Comparison of ENCODE assay signal across 13 cellular contexts in the genomic region with DNA sequence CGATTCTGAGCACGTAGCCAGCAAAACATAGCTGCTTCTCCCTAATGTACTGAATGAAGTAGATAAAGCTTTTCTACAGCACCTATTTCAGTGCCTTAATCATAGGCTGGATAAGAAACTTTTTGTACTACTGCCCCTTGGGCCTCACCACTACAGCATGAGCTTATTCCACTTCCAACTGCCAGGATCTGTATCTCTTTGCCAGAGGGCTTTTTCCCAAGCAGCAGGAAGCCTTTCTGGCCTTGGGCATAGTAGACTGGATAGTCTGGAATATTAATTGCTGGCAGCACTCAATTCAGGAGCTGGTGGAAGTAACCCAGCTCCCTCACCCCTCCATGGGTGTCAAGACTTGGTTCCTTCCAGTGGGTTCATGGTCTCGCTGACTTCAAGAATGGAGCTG.
"Had no signal": no experiment of that assay in that cellular context is flagged by ENCODE, and none has a peak within 500 bp of the region (broad histone marks: within the 10 kb centered on the region; RNA-seq: fewer than 3 reads in every experiment).

No MANE protein-coding gene starts in this region.

- H3K27me3 ChIP-seq: dorsolateral prefrontal cortex had no signal

- H3K4me3 ChIP-seq: dorsolateral prefrontal cortex, thoracic aorta had no signal

- ATAC-seq: left ventricle myocardium superior; natural killer cell treated with Interleukin-12 subunit alpha and Interleukin-12 subunit beta and Interleukin-15 and Interleukin-18, amount 100 ng/mL, for 72 hours had no signal

- H3K27ac ChIP-seq: dorsolateral prefrontal cortex, thoracic aorta had no signal

- DNase-seq: activated CD4-positive, alpha-beta T cell treated with anti-CD3 and anti-CD28 coated beads, Interleukin-2, amount 50 U/mL, for 48 hours; activated CD4-positive, CD25-positive, alpha-beta regulatory T cell treated with anti-CD3 and anti-CD28 coated beads, Interleukin-2, amount 50 U/mL, for 72 hours; activated naive CD4-positive, alpha-beta T cell treated with anti-CD3 and anti-CD28 coated beads, Interleukin-2, amount 10 ng/mL, durations not matched to agents 7 days and 5 days; activated T-cell treated with anti-CD3 and anti-CD28 coated beads, Interleukin-2, amount 50 U/mL, for 1 hour; dorsolateral prefrontal cortex; endodermal cell; erythroblast; hypothalamus; left ventricle myocardium superior; T-helper 1 cell; T1000 had no signal

- H3K9me3 ChIP-seq: thoracic aorta had no signal

- H3K36me3 ChIP-seq: thoracic aorta had no signal
